Comparison of ENCODE assay signal across 24 cellular contexts in genomic region chr6:3398165-3398562, GRCh38. TPM values are rescaled to one million over a fixed set of nuclear protein-coding genes. Genes with fewer than 3 reads are reported as not detected.
A peak's percentile ranks its signal among the peaks of the same experiment; 100 is the strongest.
DNase-seq lines count a peak whose midpoint lies in the region; ATAC-seq, FAIRE-seq and TF ChIP-seq lines count a peak whose summit lies in the region.
"Had no signal": no experiment of that assay in that cellular context is flagged by ENCODE, and none has a peak within 500 bp of the region (broad histone marks: within the 10 kb centered on the region; RNA-seq: fewer than 3 reads in every experiment).

No MANE protein-coding gene starts in this region.

- H3K4me3 ChIP-seq in K562 = no peak overlapping the region
- H3K4me3 ChIP-seq in tibial nerve = no peak overlapping the region
- H3K4me3 ChIP-seq: lower lobe of right lung had no signal

- H3K4me2 ChIP-seq in K562 (ENCODE audit: insufficient read depth, low read length) = no peak overlapping the region
- H3K4me2 ChIP-seq: SK-N-SH had no signal

- intact Hi-C loops in K562 (cut with micrococcal nuclease) = no loop called here

- TF ChIP-seq RAD21 in K562 (CRISPR knock-in tag; conservative IDR thresholded peaks at IDR 0.05 in 1 of 2, IDR thresholded peaks at IDR 0.05 in 1 of 2) = no peak

- H3K36me3 Mint-ChIP-seq in nephron progenitor cell (ENCODE audit: low read depth) = no peaks in the 10 kb centered on the region
- no peaks in the 10 kb centered on the region for H3K36me3 Mint-ChIP-seq in activated naive CD8-positive, alpha-beta T cell treated with anti-CD3 and anti-CD28 coated beads for 36 hours

- peak overlapping the region; percentile 34 for H3K27ac Mint-ChIP-seq in nephron progenitor cell
- no peak overlapping the region for H3K27ac Mint-ChIP-seq in activated naive CD8-positive, alpha-beta T cell treated with anti-CD3 and anti-CD28 coated beads for 36 hours
- H3K27ac Mint-ChIP-seq: activated CD4-positive, alpha-beta memory T cell treated with anti-CD3 and anti-CD28 coated beads, Interleukin-2, amount 10 ng/mL, durations not matched to agents 7 days and 5 days; activated naive CD4-positive, alpha-beta T cell treated with anti-CD3 and anti-CD28 coated beads, Interleukin-2, amount 50 U/mL, for 24 hours; activated T-helper 17 cell treated with anti-CD3 and anti-CD28 coated beads, Interleukin-2, amount 50 U/mL, for 72 hours; stimulated activated naive CD8-positive, alpha-beta T cell treated with anti-CD3 and anti-CD28 coated beads, Interleukin-15, amount 100 ng/mL, for 72 hours; T-helper 17 cell had no signal

- no peak for TF ChIP-seq CTCF in K562 (IDR thresholded peaks at IDR 0.05 in 2 of 3, conservative IDR thresholded peaks at IDR 0.05 in 1 of 3; ENCODE audit: insufficient read depth in 2 of 3, low read depth in 1 of 3, low read length in 3 of 3)
- no peak for TF ChIP-seq CTCF in nephron progenitor cell (IDR thresholded peaks at IDR 0.05)
- TF ChIP-seq CTCF in tibial nerve (IDR thresholded peaks at IDR 0.05) = no peak

- no peak for FAIRE-seq in K562 (lab: Jason Lieb, UNC)
- FAIRE-seq: keratinocyte had no signal

- no peak for TF ChIP-seq EP300 in K562 (IDR thresholded peaks at IDR 0.05; ENCODE audit: low read length)
- no peak for TF ChIP-seq EP300 in tibial nerve (IDR thresholded peaks at IDR 0.05)

- CTCF ChIA-PET in K562 (lab: Yijun Ruan, JAX; ENCODE audit: low intra/inter-chr PET ratio) = interaction anchor here (0.6 kb wide), 1 partner anchor 97 kb away, joined by 4 read pairs; no protein-coding TSS in a partner anchor

- H3K9me1 ChIP-seq in K562 (ENCODE audit: control insufficient read depth, insufficient read depth, low read length) = no peaks in the 10 kb centered on the region

- no peaks in the 10 kb centered on the region for H4K20me1 ChIP-seq in K562 (replicated peaks; ENCODE audit: control insufficient read depth, insufficient read depth, low read length)

- peaks cover 21 to 43% of the 10 kb centered on the region in 2 experiments for H3K4me1 ChIP-seq in K562 (replicated peaks in 1 of 2; ENCODE audit: control insufficient read depth in 2 of 2, insufficient read depth in 2 of 2, low read length in 2 of 2)
- peaks cover 0 to 20% (median 6%) of the 10 kb centered on the region in 4 donors for H3K4me1 ChIP-seq in tibial nerve

- no peak for ATAC-seq in K562
- no peak for ATAC-seq in HG03159 (IDR thresholded peaks at IDR 0.05; ENCODE audit: unreplicated experiment)
- ATAC-seq: activated T-helper 17 cell treated with anti-CD3 and anti-CD28 coated beads, Interleukin-2, amount 50 U/mL, for 72 hours; lower lobe of right lung; stimulated activated naive CD8-positive, alpha-beta T cell treated with anti-CD3 and anti-CD28 coated beads, Interleukin-15, amount 100 ng/mL, for 72 hours; T-helper 17 cell had no signal

- H3K27me3 ChIP-seq in K562 (ENCODE audit: control insufficient read depth in 2 of 2, insufficient read depth in 2 of 2, low read length in 2 of 2) = no peaks in the 10 kb centered on the region
- no peaks in the 10 kb centered on the region for H3K27me3 ChIP-seq in layer of hippocampus (ENCODE audit: control insufficient read depth, insufficient read depth, low read length)
- no peaks in the 10 kb centered on the region for H3K27me3 ChIP-seq in tibial nerve

- no peaks in the 10 kb centered on the region for H3K27me3 Mint-ChIP-seq in nephron progenitor cell (ENCODE audit: low read depth, poor library complexity)
- no peaks in the 10 kb centered on the region for H3K27me3 Mint-ChIP-seq in activated naive CD8-positive, alpha-beta T cell treated with anti-CD3 and anti-CD28 coated beads for 36 hours
- H3K27me3 Mint-ChIP-seq: activated CD4-positive, alpha-beta memory T cell treated with anti-CD3 and anti-CD28 coated beads, Interleukin-2, amount 10 ng/mL, durations not matched to agents 7 days and 5 days; activated naive CD4-positive, alpha-beta T cell treated with anti-CD3 and anti-CD28 coated beads, Interleukin-2, amount 50 U/mL, for 24 hours; activated T-helper 17 cell treated with anti-CD3 and anti-CD28 coated beads, Interleukin-2, amount 50 U/mL, for 72 hours; stimulated activated naive CD8-positive, alpha-beta T cell treated with anti-CD3 and anti-CD28 coated beads, Interleukin-15, amount 100 ng/mL, for 72 hours; T-helper 17 cell had no signal

- H3K79me2 ChIP-seq in K562 (ENCODE audit: control insufficient read depth, insufficient read depth, low read length) = no peaks in the 10 kb centered on the region

- H3K9me3 ChIP-seq in K562 (replicated peaks; ENCODE audit: control insufficient read depth, insufficient read depth, low read depth, low read length) (no peaks in the 10 kb centered on the region), tibial nerve (no peaks in the 10 kb centered on the region)
- H3K9me3 ChIP-seq: lower lobe of right lung, SK-N-SH had no signal

- peaks cover 62% of the 10 kb centered on the region for H3K4me1 Mint-ChIP-seq in nephron progenitor cell
- no peaks in the 10 kb centered on the region for H3K4me1 Mint-ChIP-seq in activated naive CD8-positive, alpha-beta T cell treated with anti-CD3 and anti-CD28 coated beads for 36 hours
- H3K4me1 Mint-ChIP-seq: activated CD4-positive, alpha-beta memory T cell treated with anti-CD3 and anti-CD28 coated beads, Interleukin-2, amount 10 ng/mL, durations not matched to agents 7 days and 5 days; activated naive CD4-positive, alpha-beta T cell treated with anti-CD3 and anti-CD28 coated beads, Interleukin-2, amount 50 U/mL, for 24 hours; activated T-helper 17 cell treated with anti-CD3 and anti-CD28 coated beads, Interleukin-2, amount 50 U/mL, for 72 hours; central memory CD8-positive, alpha-beta T cell; stimulated activated naive CD8-positive, alpha-beta T cell treated with anti-CD3 and anti-CD28 coated beads, Interleukin-15, amount 100 ng/mL, for 72 hours; T-helper 17 cell had no signal

- WGBS in K562 (ENCODE audit: insufficient coverage, low coverage, missing lambda C conversion rate) = 35% methylated on average over 3 of the region's 3 CpGs
- 27 to 32% methylated on average over 3 of the region's 3 CpGs for WGBS in tibial nerve, 2 donors

- POLR2A ChIA-PET in K562 (lab: Yijun Ruan, JAX) = interaction anchor here (1.0 kb wide), 1 partner anchor 47 kb away, joined by 3 read pairs; no protein-coding TSS in a partner anchor

- peak overlapping the region in 1 of 2 experiments; percentile 65; a peak in 1 of 4 replicates for H3K9ac ChIP-seq in K562 (ENCODE audit: insufficient read depth in 1 of 2, low read depth in 2 of 2, low read length in 2 of 2)
- H3K9ac ChIP-seq: SK-N-SH had no signal

- no peak overlapping the region for H3K4me3 Mint-ChIP-seq in nephron progenitor cell
- H3K4me3 Mint-ChIP-seq in activated naive CD8-positive, alpha-beta T cell treated with anti-CD3 and anti-CD28 coated beads for 36 hours = no peak overlapping the region
- H3K4me3 Mint-ChIP-seq: activated CD4-positive, alpha-beta memory T cell treated with anti-CD3 and anti-CD28 coated beads, Interleukin-2, amount 10 ng/mL, durations not matched to agents 7 days and 5 days; activated naive CD4-positive, alpha-beta T cell treated with anti-CD3 and anti-CD28 coated beads, Interleukin-2, amount 50 U/mL, for 24 hours; activated T-helper 17 cell treated with anti-CD3 and anti-CD28 coated beads, Interleukin-2, amount 50 U/mL, for 72 hours; central memory CD8-positive, alpha-beta T cell; stimulated activated naive CD8-positive, alpha-beta T cell treated with anti-CD3 and anti-CD28 coated beads, Interleukin-15, amount 100 ng/mL, for 72 hours; T-helper 17 cell had no signal

- H2AFZ ChIP-seq in K562 (ENCODE audit: low read depth, low read length) = peak overlapping the region; percentile 59; the same call in 1 of the 2 replicates

- no TSS peak for BruUV-seq in K562 (replicated peaks; lab: Mats Ljungman, UMichigan)

- H3K27ac ChIP-seq in K562 (ENCODE audit: extremely low read depth, low read depth, low read length) (no peak overlapping the region), layer of hippocampus (ENCODE audit: low read depth, low read length) (peak overlapping the region; percentile 35), tibial nerve (peak overlapping the region in 3 of 4 donors; percentile 37 to 71 (median 60))
- H3K27ac ChIP-seq: lower lobe of right lung had no signal

- DNase-seq in K562 (ENCODE audit: extremely low read depth in 1 of 4, low spot score in 3 of 4) (no peak), nephron progenitor cell (no peak), tibial nerve (ENCODE audit: low spot score in 2 of 2) (no peak), COLO829 (ENCODE audit: low spot score) (no peak)
- DNase-seq in activated naive CD8-positive, alpha-beta T cell treated with anti-CD3 and anti-CD28 coated beads for 36 hours = no peak
- DNase-seq: activated CD4-positive, alpha-beta memory T cell treated with anti-CD3 and anti-CD28 coated beads, Interleukin-2, amount 10 ng/mL, durations not matched to agents 7 days and 5 days; activated CD4-positive, alpha-beta T cell treated with anti-CD3 and anti-CD28 coated beads for 1 hour; activated CD8-positive, alpha-beta memory T cell treated with anti-CD3 and anti-CD28 coated beads, Interleukin-2, amount 50 U/mL, for 48 hours; aorta; glutamatergic neuron; KBM-7; lower lobe of right lung; NCI-H1436 treated with DMSO at 0.1 percent for 48 hours; OCI-M1; SK-N-SH; stimulated activated naive CD8-positive, alpha-beta T cell treated with anti-CD3 and anti-CD28 coated beads, Interleukin-15, amount 100 ng/mL, for 72 hours; T-helper 17 cell; trophoblast cell had no signal

- no peaks in the 10 kb centered on the region for H3K36me3 ChIP-seq in K562 (ENCODE audit: control insufficient read depth, insufficient read depth, low read length)
- H3K36me3 ChIP-seq in tibial nerve = no peaks in the 10 kb centered on the region
- H3K36me3 ChIP-seq: lower lobe of right lung had no signal

- no peaks in the 10 kb centered on the region for H3K9me3 Mint-ChIP-seq in nephron progenitor cell
- H3K9me3 Mint-ChIP-seq in activated naive CD8-positive, alpha-beta T cell treated with anti-CD3 and anti-CD28 coated beads for 36 hours = no peaks in the 10 kb centered on the region
- H3K9me3 Mint-ChIP-seq: activated CD4-positive, alpha-beta memory T cell treated with anti-CD3 and anti-CD28 coated beads, Interleukin-2, amount 10 ng/mL, durations not matched to agents 7 days and 5 days; activated naive CD4-positive, alpha-beta T cell treated with anti-CD3 and anti-CD28 coated beads, Interleukin-2, amount 50 U/mL, for 24 hours; activated T-helper 17 cell treated with anti-CD3 and anti-CD28 coated beads, Interleukin-2, amount 50 U/mL, for 72 hours; central memory CD8-positive, alpha-beta T cell; stimulated activated naive CD8-positive, alpha-beta T cell treated with anti-CD3 and anti-CD28 coated beads, Interleukin-15, amount 100 ng/mL, for 72 hours had no signal

- in situ Hi-C loops in K562 (cut with MboI) = no loop called here

- TF ChIP-seq POLR2A in K562 (conservative IDR thresholded peaks at IDR 0.05) (no peak), tibial nerve (IDR thresholded peaks at IDR 0.05) (no peak)

RNA-seq across cellular contexts. Expression of gene SLC22A23, which starts 58.7 kb away (rescaled TPM):
- total RNA-seq in K562 (2011; cell fraction: chromatin; rRNA removed; ENCODE audit: low replicate concordance) = 37.5 and 58.5 TPM in 2 replicates
- 38.7 and 44.9 TPM in 2 replicates for total RNA-seq in K562 (2011; cell fraction: nucleolus; rRNA removed)
- 41.6 and 49.3 TPM in 2 replicates for total RNA-seq in K562 (2011; cell fraction: nucleoplasm; rRNA removed)
- total RNA-seq in K562 (2014; rRNA removed) (4.0 TPM in 2 replicates), K562 (2014; rRNA removed; fragmentation: Illumina TruSeq; extraction: Trizol) (1.6 and 1.9 TPM in 2 replicates), K562 (2015; rRNA removed; fragmentation: Illumina TruSeq; extraction: Trizol) (1.1 and 1.2 TPM in 2 replicates), K562 (2021) (7.3 and 8.7 TPM in 2 replicates), tibial nerve (1 to 10 TPM; 7.1 to 9.6 (median 8.2) TPM)
- polyA plus RNA-seq in K562 (2011; rRNA removed) (2.1 and 3.2 TPM in 2 replicates), K562 (2014; fragmentation: Illumina TruSeq; extraction: Trizol) (4.1 and 5.4 TPM in 2 replicates), K562 (2014; fragmentation: Nextera tagmentation; extraction: Ambion mirVana) (under 1 TPM; 0.30 to 0.32 TPM), K562 (2014; rRNA removed) (2.5 and 4.7 TPM in 2 replicates)
- polyA plus RNA-seq in K562 (2011; cell fraction: cytosol; rRNA removed) = 3.3 and 3.5 TPM in 2 replicates
- 7.3 and 12.9 TPM in 2 replicates for polyA plus RNA-seq in K562 (2011; cell fraction: nucleus; rRNA removed)
- 3.6 and 8.0 TPM in 2 replicates for polyA plus RNA-seq in K562 (2012)
- 6.7 and 10.2 TPM in 2 replicates for polyA minus RNA-seq in K562 (2011; rRNA and poly(A)+ RNA removed)
- 5.6 and 7.4 TPM in 2 replicates for polyA minus RNA-seq in K562 (2011; cell fraction: cytosol; rRNA and poly(A)+ RNA removed)
- 13.2 and 15.6 TPM in 2 replicates for polyA minus RNA-seq in K562 (2011; cell fraction: nucleus; rRNA and poly(A)+ RNA removed)
- total RNA-seq in activated naive CD8-positive, alpha-beta T cell treated with anti-CD3 and anti-CD28 coated beads for 36 hours = under 1 TPM; 0.24 to 0.41 TPM
- polyA plus RNA-seq: SK-N-SH had no signal
